37 cellular contexts compared by ENCODE assay signal in the genomic region with DNA sequence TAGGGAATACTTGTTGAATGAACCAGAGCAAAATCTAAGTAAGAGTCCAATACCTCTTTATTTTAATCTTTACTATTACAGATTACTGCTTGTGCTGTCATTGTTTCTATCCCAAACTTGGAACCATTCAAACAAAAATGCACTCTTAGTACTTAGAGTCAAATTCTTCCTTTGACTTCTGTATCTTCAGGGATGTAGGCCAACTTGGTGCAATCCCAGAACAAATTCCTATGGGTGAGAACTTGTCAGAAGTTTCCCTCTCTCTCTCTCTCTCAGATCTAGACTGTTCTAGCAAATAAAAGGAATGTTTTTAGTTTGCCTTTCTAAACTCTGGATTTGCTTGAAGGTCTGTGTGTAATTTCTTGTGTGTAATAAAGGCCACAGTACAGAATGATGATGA.
DNase-seq lines count a peak whose midpoint lies in the region; ATAC-seq, FAIRE-seq and TF ChIP-seq lines count a peak whose summit lies in the region.
"Had no signal": no experiment of that assay in that cellular context is flagged by ENCODE, and none has a peak within 500 bp of the region (broad histone marks: within the 10 kb centered on the region; RNA-seq: fewer than 3 reads in every experiment).

No MANE protein-coding gene starts in this region.

- no peaks in the 10 kb centered on the region for H3K9me3 ChIP-seq in liver (ENCODE audit: control insufficient read depth in 4 of 4, low read length in 3 of 4)
- no peaks in the 10 kb centered on the region for H3K9me3 ChIP-seq in right lobe of liver
- H3K9me3 ChIP-seq in astrocyte (ENCODE audit: insufficient read depth, low read depth, low read length) = no peaks in the 10 kb centered on the region
- H3K9me3 ChIP-seq: A549; BE2C; BLaER1; BLaER1 treated with 17β-estradiol and CSF1 and Interleukin-3, amounts not matched to agents 10 nM and 100 nM; Caco-2 had no signal

- no peak overlapping the region for H3K4me2 ChIP-seq in astrocyte (ENCODE audit: low read length)
- H3K4me2 ChIP-seq: A549; BLaER1; BLaER1 treated with 17β-estradiol and CSF1 and Interleukin-3, amounts not matched to agents 10 nM and 100 nM had no signal

- no peak overlapping the region for H3K4me3 Mint-ChIP-seq in astrocyte (ENCODE audit: unreplicated experiment)
- H3K4me3 Mint-ChIP-seq: B cell; CD14-positive monocyte; CD4-positive, alpha-beta memory T cell; CD4-positive, alpha-beta T cell; CD4-positive, CD25-positive, alpha-beta regulatory T cell; CD8-positive, alpha-beta memory T cell; CD8-positive, alpha-beta T cell had no signal

- DNase-seq in right lobe of liver (no peak), astrocyte (ENCODE audit: low read depth) (peak; percentile 29), astrocyte of the hippocampus (ENCODE audit: low read depth, low spot score) (peak; percentile 44), fibroblast of the aortic adventitia (ENCODE audit: low read depth) (peak; percentile 54), NCI-H1048 (lab: John Stamatoyannopoulos, UW) (no peak), NCI-H345 (lab: John Stamatoyannopoulos, UW) (no peak)
- DNase-seq: 8988T; ACHN; AML-193; BE2C; C1 segment of cervical spinal cord; Caco-2; Calu3; CD4-positive, alpha-beta memory T cell; CD4-positive, alpha-beta T cell; CD4-positive, CD25-positive, alpha-beta regulatory T cell; CD8-positive, alpha-beta memory T cell; CD8-positive, alpha-beta T cell; COR-L47; DMS 273 treated with DMSO at 0.1 percent for 48 hours; DMS153; DMS53; DMS79; DMS79 treated with DMSO at 0.1 percent for 48 hours; DND-41; EL had no signal

- no peaks in the 10 kb centered on the region for H4K20me1 ChIP-seq in astrocyte (ENCODE audit: insufficient read depth, low read length)
- H4K20me1 ChIP-seq: BLaER1; BLaER1 treated with 17β-estradiol and CSF1 and Interleukin-3, amounts not matched to agents 10 nM and 100 nM had no signal

- H3K36me3 Mint-ChIP-seq in astrocyte (ENCODE audit: low read depth, unreplicated experiment) = no peaks in the 10 kb centered on the region
- H3K36me3 Mint-ChIP-seq: CD14-positive monocyte; CD4-positive, alpha-beta memory T cell; CD4-positive, CD25-positive, alpha-beta regulatory T cell; CD8-positive, alpha-beta memory T cell; CD8-positive, alpha-beta T cell had no signal

- no peak overlapping the region for H2AFZ ChIP-seq in astrocyte (ENCODE audit: low read depth, low read length)

- H3K4me1 ChIP-seq in liver (ENCODE audit: control insufficient read depth in 4 of 4, insufficient read depth in 4 of 4, low read length in 3 of 4) (no peaks in the 10 kb centered on the region), right lobe of liver (no peaks in the 10 kb centered on the region), astrocyte (ENCODE audit: insufficient read depth, low read length) (no peaks in the 10 kb centered on the region)
- H3K4me1 ChIP-seq: A549; BE2C; BLaER1; BLaER1 treated with 17β-estradiol and CSF1 and Interleukin-3, amounts not matched to agents 10 nM and 100 nM; Caco-2 had no signal

- no peaks in the 10 kb centered on the region for H3K27me3 Mint-ChIP-seq in astrocyte (ENCODE audit: low read depth, unreplicated experiment)
- H3K27me3 Mint-ChIP-seq: B cell; CD4-positive, alpha-beta T cell; CD4-positive, CD25-positive, alpha-beta regulatory T cell; CD8-positive, alpha-beta memory T cell had no signal

- no peaks in the 10 kb centered on the region for H3K9me3 Mint-ChIP-seq in astrocyte (ENCODE audit: unreplicated experiment)
- H3K9me3 Mint-ChIP-seq: CD4-positive, alpha-beta T cell; CD4-positive, CD25-positive, alpha-beta regulatory T cell; CD8-positive, alpha-beta memory T cell; CD8-positive, alpha-beta T cell had no signal

- no peak for TF ChIP-seq POLR2A in right lobe of liver (IDR thresholded peaks at IDR 0.05)

- H3K27ac Mint-ChIP-seq in astrocyte (ENCODE audit: unreplicated experiment) = no peak overlapping the region
- H3K27ac Mint-ChIP-seq: B cell; CD14-positive monocyte; CD4-positive, alpha-beta memory T cell; CD4-positive, alpha-beta T cell; CD4-positive, CD25-positive, alpha-beta regulatory T cell; CD8-positive, alpha-beta memory T cell; CD8-positive, alpha-beta T cell had no signal

- no peaks in the 10 kb centered on the region for H3K27me3 ChIP-seq in liver (ENCODE audit: control insufficient read depth in 4 of 4, insufficient read depth in 4 of 4, low read length in 3 of 4)
- no peaks in the 10 kb centered on the region for H3K27me3 ChIP-seq in right lobe of liver
- no peaks in the 10 kb centered on the region for H3K27me3 ChIP-seq in astrocyte (ENCODE audit: insufficient read depth, low read length)
- H3K27me3 ChIP-seq: BE2C; BLaER1; BLaER1 treated with 17β-estradiol and CSF1 and Interleukin-3, amounts not matched to agents 10 nM and 100 nM had no signal

- H3K36me3 ChIP-seq in liver (ENCODE audit: control insufficient read depth in 4 of 4, insufficient read depth in 3 of 4, low read depth in 1 of 4, low read length in 3 of 4) (no peaks in the 10 kb centered on the region), right lobe of liver (no peaks in the 10 kb centered on the region), astrocyte (ENCODE audit: insufficient read depth, low read length) (no peaks in the 10 kb centered on the region)
- H3K36me3 ChIP-seq: BE2C; BLaER1; BLaER1 treated with 17β-estradiol and CSF1 and Interleukin-3, amounts not matched to agents 10 nM and 100 nM had no signal

- H3K27ac ChIP-seq in liver (ENCODE audit: low read depth in 1 of 2, low read length in 2 of 2) (no peak overlapping the region), right lobe of liver (no peak overlapping the region), astrocyte (ENCODE audit: low read depth, low read length) (no peak overlapping the region)
- H3K27ac ChIP-seq: 22Rv1; A549; BLaER1; BLaER1 treated with 17β-estradiol and CSF1 and Interleukin-3, amounts not matched to agents 10 nM and 100 nM; C4-2B had no signal

- H3K4me1 Mint-ChIP-seq in astrocyte (ENCODE audit: low read depth, unreplicated experiment) = no peaks in the 10 kb centered on the region
- H3K4me1 Mint-ChIP-seq: B cell; CD14-positive monocyte; CD4-positive, alpha-beta memory T cell; CD4-positive, CD25-positive, alpha-beta regulatory T cell; CD8-positive, alpha-beta memory T cell had no signal

- intact Hi-C loops in right lobe of liver (cut with DNase I) = no loop called here

- no peaks in the 10 kb centered on the region for H3K79me2 ChIP-seq in astrocyte (ENCODE audit: insufficient read depth, low read length)

- TF ChIP-seq RAD21 in liver (IDR thresholded peaks at IDR 0.05) = no peak

- no peak for FAIRE-seq in astrocyte (lab: Jason Lieb, UNC)
- FAIRE-seq: A204.1, A549, D721Med had no signal

- ATAC-seq in right lobe of liver (no peak), HG02885 (IDR thresholded peaks at IDR 0.05; ENCODE audit: poor library complexity, unreplicated experiment) (no peak)
- ATAC-seq: A549; CD8-positive, alpha-beta T cell had no signal

- H3K4me3 ChIP-seq in liver (ENCODE audit: low read depth in 1 of 3, low read length in 3 of 3) (no peak overlapping the region), right lobe of liver (no peak overlapping the region), astrocyte (ENCODE audit: insufficient read depth, low read depth, low read length) (no peak overlapping the region), fibroblast of the aortic adventitia (ENCODE audit: low read depth, low read length) (no peak overlapping the region)
- H3K4me3 ChIP-seq: A549; BLaER1; BLaER1 treated with 17β-estradiol and CSF1 and Interleukin-3, amounts not matched to agents 10 nM and 100 nM had no signal

- H3K9ac ChIP-seq in liver (ENCODE audit: low read depth in 1 of 2, low read length in 2 of 2) (no peak overlapping the region), astrocyte (ENCODE audit: low read length) (no peak overlapping the region)
- H3K9ac ChIP-seq: BLaER1; BLaER1 treated with 17β-estradiol and CSF1 and Interleukin-3, amounts not matched to agents 10 nM and 100 nM had no signal

- TF ChIP-seq CTCF in liver (IDR thresholded peaks at IDR 0.05; ENCODE audit: low read depth, low read length, missing input control) = no peak
- no peak for TF ChIP-seq CTCF in right lobe of liver (IDR thresholded peaks at IDR 0.05)
- no peak for TF ChIP-seq CTCF in astrocyte (IDR thresholded peaks at IDR 0.05; ENCODE audit: insufficient read depth, low read depth, low read length)
- TF ChIP-seq CTCF in fibroblast of the aortic adventitia (IDR thresholded peaks at IDR 0.05; ENCODE audit: insufficient read depth, low read length) = no peak

TF ChIP-seq in liver, 16 proteins besides CTCF, POLR2A, EP300 and RAD21:
- TF ChIP-seq HNF4G (IDR thresholded peaks at IDR 0.05) (no peak), NR2F2 (IDR thresholded peaks at IDR 0.05) (peak; percentile 78)
TF ChIP-seq in liver: peak in this region for 1.

Comparison
In these comparisons a context has a peak if more than half of its experiments do, and no peak if none do; other contexts are left out.
1. DNase-seq: peak in astrocyte (single experiment), astrocyte of the hippocampus (single experiment) and fibroblast of the aortic adventitia (single experiment); none in right lobe of liver (0 of 3), NCI-H1048 (single experiment) and NCI-H345 (single experiment).